In genomic region chr1:17874231-17874630, GRCh38 we compare ENCODE assay signal across 13 cellular contexts.
DNase-seq lines count a peak whose midpoint lies in the region; ATAC-seq and TF ChIP-seq lines count a peak whose summit lies in the region.
"Had no signal": no experiment of that assay in that cellular context is flagged by ENCODE, and none has a peak within 500 bp of the region (broad histone marks: within the 10 kb centered on the region; RNA-seq: fewer than 3 reads in every experiment).

No MANE protein-coding gene starts in this region.

- H3K36me3 ChIP-seq in left ventricle myocardium inferior: no peaks in the 10 kb centered on the region
- no peaks in the 10 kb centered on the region for H3K36me3 ChIP-seq in gastrocnemius medialis
- H3K36me3 ChIP-seq: Peyer's patch had no signal

- H3K36me3 Mint-ChIP-seq in WTC11: no peaks in the 10 kb centered on the region
- H3K36me3 Mint-ChIP-seq: stimulated activated effector memory CD8-positive, alpha-beta T cell treated with anti-CD3 and anti-CD28 coated beads, Interleukin-12 subunit alpha, Interleukin-12 subunit beta, amount 100 ng/mL, for 72 hours had no signal

- ATAC-seq in Right ventricle myocardium superior (ENCODE audit: poor library complexity) (no peak), WTC11 (no peak), left lobe of liver (no peak), gastrocnemius medialis (no peak)
- ATAC-seq: stimulated activated effector memory CD8-positive, alpha-beta T cell treated with anti-CD3 and anti-CD28 coated beads, Interleukin-12 subunit alpha, Interleukin-12 subunit beta, amount 100 ng/mL, for 72 hours had no signal

- H3K4me1 ChIP-seq in left ventricle myocardium inferior (peaks cover 35% of the 10 kb centered on the region), gastrocnemius medialis (no peaks in the 10 kb centered on the region)
- H3K4me1 ChIP-seq: Peyer's patch had no signal

- H3K27me3 ChIP-seq in left ventricle myocardium inferior (ENCODE audit: low read depth): no peaks in the 10 kb centered on the region
- no peaks in the 10 kb centered on the region for H3K27me3 ChIP-seq in gastrocnemius medialis
- H3K27me3 ChIP-seq: Peyer's patch had no signal

- no peak for TF ChIP-seq POLR2A in gastrocnemius medialis (IDR thresholded peaks at IDR 0.05)

- no peaks in the 10 kb centered on the region for H3K9me3 ChIP-seq in left ventricle myocardium inferior (replicated peaks)
- no peaks in the 10 kb centered on the region for H3K9me3 ChIP-seq in gastrocnemius medialis
- H3K9me3 ChIP-seq: Peyer's patch had no signal

- intact Hi-C loops in left ventricle myocardium inferior (cut with micrococcal nuclease) (no loop called here), Right ventricle myocardium superior (cut with DNase I) (no loop called here), gastrocnemius medialis (cut with DNase I; ENCODE audit: low total_unique reads) (no loop called here)

- in situ Hi-C loops in gastrocnemius medialis (cut with MboI; ENCODE audit: low sequenced_read_pairs in 4 of 4): no loop called here

- H3K4me3 ChIP-seq in left ventricle myocardium inferior: no peak overlapping the region
- no peak overlapping the region for H3K4me3 ChIP-seq in fibroblast of villous mesenchyme (ENCODE audit: low read depth, low read length)
- no peak overlapping the region for H3K4me3 ChIP-seq in gastrocnemius medialis
- H3K4me3 ChIP-seq: dorsolateral prefrontal cortex, Peyer's patch had no signal

- H3K27ac ChIP-seq in left ventricle myocardium inferior (replicated peaks) (peak overlapping the region; percentile 74), gastrocnemius medialis (no peak overlapping the region)
- H3K27ac ChIP-seq: dorsolateral prefrontal cortex, Peyer's patch had no signal

- H3K27me3 Mint-ChIP-seq in WTC11 (ENCODE audit: low read depth): peaks cover 1% of the 10 kb centered on the region

- peaks cover 12% of the 10 kb centered on the region for H3K4me1 Mint-ChIP-seq in WTC11
- H3K4me1 Mint-ChIP-seq: stimulated activated effector memory CD8-positive, alpha-beta T cell treated with anti-CD3 and anti-CD28 coated beads, Interleukin-12 subunit alpha, Interleukin-12 subunit beta, amount 100 ng/mL, for 72 hours had no signal

- TF ChIP-seq CTCF in left ventricle myocardium inferior (IDR thresholded peaks at IDR 0.05; ENCODE audit: borderline replicate concordance): no peak
- TF ChIP-seq CTCF in fibroblast of villous mesenchyme (IDR thresholded peaks at IDR 0.05; ENCODE audit: insufficient read depth, low read depth, low read length): no peak
- no peak for TF ChIP-seq CTCF in WTC11 (IDR thresholded peaks at IDR 0.05)
- no peak for TF ChIP-seq CTCF in gastrocnemius medialis (IDR thresholded peaks at IDR 0.05 in 4 of 5, conservative IDR thresholded peaks at IDR 0.05 in 1 of 5)

- DNase-seq in left ventricle myocardium inferior (no peak), Right ventricle myocardium superior (no peak), SW480 (ENCODE audit: low spot score) (peak; percentile 12), fibroblast of villous mesenchyme (ENCODE audit: low read depth) (peak; percentile 38), WTC11 (ENCODE audit: low spot score) (no peak), left lobe of liver (ENCODE audit: low spot score) (no peak), SHP77 treated with DMSO at 0.1 percent for 48 hours (lab: John Stamatoyannopoulos, UW) (no peak), gastrocnemius medialis (no peak)
- DNase-seq: AML-193, dorsolateral prefrontal cortex, Peyer's patch had no signal

- H3K9me3 Mint-ChIP-seq in WTC11: peaks cover 8% of the 10 kb centered on the region
- H3K9me3 Mint-ChIP-seq: stimulated activated effector memory CD8-positive, alpha-beta T cell treated with anti-CD3 and anti-CD28 coated beads, Interleukin-12 subunit alpha, Interleukin-12 subunit beta, amount 100 ng/mL, for 72 hours had no signal

- CTCF ChIA-PET in WTC11 (lab: Charles Lee): interaction anchor here (0.9 to 2.7 kb wide), 2 partner anchors 35 to 43 kb away, joined by 3 to 12 read pairs; no protein-coding TSS in a partner anchor

- no peak overlapping the region for H3K4me3 Mint-ChIP-seq in WTC11
- H3K4me3 Mint-ChIP-seq: neural crest cell; stimulated activated effector memory CD8-positive, alpha-beta T cell treated with anti-CD3 and anti-CD28 coated beads, Interleukin-12 subunit alpha, Interleukin-12 subunit beta, amount 100 ng/mL, for 72 hours had no signal

- H3K27ac Mint-ChIP-seq in WTC11: no peak overlapping the region
- H3K27ac Mint-ChIP-seq: stimulated activated effector memory CD8-positive, alpha-beta T cell treated with anti-CD3 and anti-CD28 coated beads, Interleukin-12 subunit alpha, Interleukin-12 subunit beta, amount 100 ng/mL, for 72 hours had no signal

- POLR2A ChIA-PET in WTC11 (lab: Charles Lee): no interaction called here

TF ChIP-seq in WTC11, 78 proteins besides CTCF, POLR2A, EP300 and RAD21:
- no peak for TF ChIP-seq ZBTB43 (CRISPR knock-in tag; IDR thresholded peaks at IDR 0.05)

Comparison
In these comparisons a context has a peak if more than half of its experiments do, and no peak if none do; other contexts are left out.
1. DNase-seq: peak in SW480 (single experiment) and fibroblast of villous mesenchyme (single experiment); none in left ventricle myocardium inferior (single experiment), Right ventricle myocardium superior (single experiment), WTC11 (single experiment), left lobe of liver (single experiment), SHP77 treated with DMSO at 0.1 percent for 48 hours (single experiment) and gastrocnemius medialis (0 of 2).